ENCODE assay signal across 1 cellular context in genomic region chr1:28642847-28643635, GRCh38.
TF ChIP-seq lines count a peak whose summit lies in the region.

Gene TAF12 (minus strand): TSS chr1:28643067. CDS start chr1:28622081, 20,986 bp downstream.

TF ChIP-seq in HepG2, 621 proteins besides CTCF, POLR2A, EP300 and RAD21 (continued from another document and continues in another):
- TF ChIP-seq THRA (CRISPR knock-in tag; IDR thresholded peaks at IDR 0.05; ENCODE audit: borderline replicate concordance) (0 out of 2 replicates have a peak, but pooled peaks have one; percentile 46), FOXK1 (CRISPR knock-in tag; IDR thresholded peaks at IDR 0.05; ENCODE audit: borderline replicate concordance, low read depth) (peak; percentile 84; the same call in 1 of the 2 replicates), NCOR1 (IDR thresholded peaks at IDR 0.05; ENCODE audit: borderline replicate concordance, low read length) (0 out of 2 replicates have a peak, but pooled peaks have one; percentile 28), MIER3 (CRISPR knock-in tag; IDR thresholded peaks at IDR 0.05; ENCODE audit: borderline replicate concordance) (peak; percentile 68), TFAP4 (IDR thresholded peaks at IDR 0.05; ENCODE audit: borderline replicate concordance, low read depth) (peak; percentile 19; the same call in 1 of the 2 replicates), TARDBP (CRISPR knock-in tag; IDR thresholded peaks at IDR 0.05) (peak; percentile 73; the same call in 1 of the 2 replicates), ZBTB10 (CRISPR knock-in tag; IDR thresholded peaks at IDR 0.05; ENCODE audit: borderline replicate concordance) (no peak), ZNF784 (CRISPR knock-in tag; IDR thresholded peaks at IDR 0.05; ENCODE audit: borderline replicate concordance) (no peak), HMGA1 (CRISPR knock-in tag; conservative IDR thresholded peaks at IDR 0.05) (no peak), ZNF33A (CRISPR knock-in tag; IDR thresholded peaks at IDR 0.05; ENCODE audit: borderline replicate concordance) (no peak), ZNF7 (CRISPR knock-in tag; IDR thresholded peaks at IDR 0.05) (no peak), ATF7 (IDR thresholded peaks at IDR 0.05) (no peak), ATF7 (CRISPR knock-in tag; IDR thresholded peaks at IDR 0.05) (peak; percentile 77; the same call in 1 of the 2 replicates), ZNF543 (CRISPR knock-in tag; IDR thresholded peaks at IDR 0.05) (peak; percentile 71), KLF11 (CRISPR knock-in tag; IDR thresholded peaks at IDR 0.05) (0 out of 2 replicates have a peak, but pooled peaks have one; percentile 62), SYNCRIP (IDR thresholded peaks at IDR 0.05; ENCODE audit: insufficient read depth, low read depth, low read length) (no peak), ZNF382 (CRISPR knock-in tag; IDR thresholded peaks at IDR 0.05; ENCODE audit: borderline replicate concordance) (no peak), ARID2 (CRISPR knock-in tag; IDR thresholded peaks at IDR 0.05; ENCODE audit: borderline replicate concordance) (no peak), ZFP36L1 (CRISPR knock-in tag; IDR thresholded peaks at IDR 0.05) (peak; percentile 86; the same call in 1 of the 2 replicates), ZNF747 (CRISPR knock-in tag; IDR thresholded peaks at IDR 0.05; ENCODE audit: borderline replicate concordance) (peak; percentile 80; the same call in 1 of the 2 replicates), ZNF230 (CRISPR knock-in tag; IDR thresholded peaks at IDR 0.05) (peak; percentile 55; the same call in 1 of the 2 replicates), SP4 (CRISPR knock-in tag; IDR thresholded peaks at IDR 0.05) (0 out of 2 replicates have a peak, but pooled peaks have one; percentile 73), ZNF432 (CRISPR knock-in tag; IDR thresholded peaks at IDR 0.05; ENCODE audit: borderline replicate concordance) (no peak), TBX3 (IDR thresholded peaks at IDR 0.05; ENCODE audit: borderline replicate concordance) (no peak), ZNF121 (CRISPR knock-in tag; IDR thresholded peaks at IDR 0.05) (peak; percentile 39; the same call in 1 of the 2 replicates), ZNF672 (CRISPR knock-in tag; IDR thresholded peaks at IDR 0.05) (no peak), ZNF383 (CRISPR knock-in tag; IDR thresholded peaks at IDR 0.05; ENCODE audit: borderline replicate concordance) (no peak), ZNF687 (CRISPR knock-in tag; IDR thresholded peaks at IDR 0.05) (peak; percentile 97), NFRKB (IDR thresholded peaks at IDR 0.05) (no peak), ZNF562 (CRISPR knock-in tag; IDR thresholded peaks at IDR 0.05; ENCODE audit: borderline replicate concordance) (peak; percentile 62; the same call in 1 of the 2 replicates), MAZ (IDR thresholded peaks at IDR 0.05; ENCODE audit: borderline replicate concordance, low read depth, low read length) (peak; percentile 61; the same call in 1 of the 2 replicates), MAZ (CRISPR knock-in tag; IDR thresholded peaks at IDR 0.05; ENCODE audit: low read depth) (peak; percentile 65; the same call in 1 of the 2 replicates), ZNF10 (CRISPR knock-in tag; IDR thresholded peaks at IDR 0.05; ENCODE audit: borderline replicate concordance, low read depth) (no peak), AKAP8 (CRISPR knock-in tag; IDR thresholded peaks at IDR 0.05) (no peak), FOXJ3 (CRISPR knock-in tag; IDR thresholded peaks at IDR 0.05; ENCODE audit: borderline replicate concordance) (peak; percentile 45), NR1H2 (CRISPR knock-in tag; IDR thresholded peaks at IDR 0.05; ENCODE audit: borderline replicate concordance, low read depth) (peak; percentile 74; the same call in 1 of the 2 replicates), ZNF350 (CRISPR knock-in tag; IDR thresholded peaks at IDR 0.05; ENCODE audit: borderline replicate concordance, low read depth) (peak; percentile 88), ZNF577 (CRISPR knock-in tag; IDR thresholded peaks at IDR 0.05; ENCODE audit: borderline replicate concordance, low read depth) (no peak), YEATS4 (CRISPR knock-in tag; IDR thresholded peaks at IDR 0.05; ENCODE audit: borderline replicate concordance) (peak; percentile 92), ZNF773 (CRISPR knock-in tag; IDR thresholded peaks at IDR 0.05; ENCODE audit: borderline replicate concordance) (peak; percentile 14; the same call in 1 of the 2 replicates), ZBTB14 (CRISPR knock-in tag; IDR thresholded peaks at IDR 0.05) (peak; percentile 99), SNAI1 (CRISPR knock-in tag; IDR thresholded peaks at IDR 0.05; ENCODE audit: borderline replicate concordance) (no peak), ZNF609 (CRISPR knock-in tag; IDR thresholded peaks at IDR 0.05; ENCODE audit: borderline replicate concordance) (peak; percentile 34; the same call in 1 of the 2 replicates), ZNF737 (CRISPR knock-in tag; IDR thresholded peaks at IDR 0.05; ENCODE audit: borderline replicate concordance) (peak; percentile 93; the same call in 1 of the 2 replicates), PAF1 (CRISPR knock-in tag; IDR thresholded peaks at IDR 0.05) (no peak), PLRG1 (conservative IDR thresholded peaks at IDR 0.05) (no peak), ATF7-NPFF (CRISPR knock-in tag; IDR thresholded peaks at IDR 0.05; ENCODE audit: low read depth) (peak; percentile 82; the same call in 1 of the 2 replicates), ZNF569 (CRISPR knock-in tag; IDR thresholded peaks at IDR 0.05; ENCODE audit: borderline replicate concordance) (no peak; the same call in 1 of the 2 replicates), SKI (IDR thresholded peaks at IDR 0.05; ENCODE audit: partially characterized antibody) (peak; percentile 53), YY1 (IDR thresholded peaks at IDR 0.05; ENCODE audit: insufficient read depth, insufficient replicate concordance, low read depth, low read length) (peak; percentile 71), ARNTL (CRISPR knock-in tag; IDR thresholded peaks at IDR 0.05) (peak; percentile 40; the same call in 1 of the 2 replicates), PCBP2 (optimal IDR thresholded peaks at IDR 0.05; ENCODE audit: low read depth, low read length, poor library complexity, severe bottlenecking) (no peak), NFKB2 (CRISPR knock-in tag; IDR thresholded peaks at IDR 0.05; ENCODE audit: borderline replicate concordance) (peak; percentile 81; the same call in 1 of the 2 replicates), ATAD3A (CRISPR knock-in tag; IDR thresholded peaks at IDR 0.05) (no peak)
